Comparison of ENCODE assay signal across 11 cellular contexts in genomic region chr4:80221161-80221560, GRCh38. TPM values are rescaled to one million over a fixed set of nuclear protein-coding genes. Genes with fewer than 3 reads are reported as not detected.
DNase-seq lines count a peak whose midpoint lies in the region; ATAC-seq and TF ChIP-seq lines count a peak whose summit lies in the region.
"Had no signal": no experiment of that assay in that cellular context is flagged by ENCODE, and none has a peak within 500 bp of the region (broad histone marks: within the 10 kb centered on the region; RNA-seq: fewer than 3 reads in every experiment).

No MANE protein-coding gene starts in this region.

- TF ChIP-seq CTCF in GM12872 (IDR thresholded peaks at IDR 0.05; ENCODE audit: insufficient read depth, low read depth, low read length) = peak; percentile 33; the same call in 1 of the 3 replicates
- TF ChIP-seq CTCF in RWPE1 (conservative IDR thresholded peaks at IDR 0.05; ENCODE audit: low read depth) = peak; percentile 52; the same call in 1 of the 2 replicates
- peak; percentile 51 for TF ChIP-seq CTCF in fibroblast of pulmonary artery (IDR thresholded peaks at IDR 0.05; ENCODE audit: low read length, missing control alignments)
- no peak for TF ChIP-seq CTCF in stomach (IDR thresholded peaks at IDR 0.05)

- intact Hi-C loops in stomach (cut with DNase I; ENCODE audit: low total_unique reads) (no loop called here), sciatic nerve (cut with DNase I) (no loop called here)

- no peak for TF ChIP-seq EP300 in stomach (IDR thresholded peaks at IDR 0.05)

- ATAC-seq in HG03196 (IDR thresholded peaks at IDR 0.05; ENCODE audit: unreplicated experiment) (no peak), sciatic nerve (no peak)
- ATAC-seq: left lobe of liver had no signal

- DNase-seq in ACHN = peak; percentile 47
- DNase-seq in RWPE1 (ENCODE audit: low spot score) = no peak
- peak; percentile 67 for DNase-seq in fibroblast of pulmonary artery (ENCODE audit: low read depth)
- no peak for DNase-seq in stomach
- no peak for DNase-seq in sciatic nerve (ENCODE audit: low spot score)
- no peak for DNase-seq in NK-92 (lab: John Stamatoyannopoulos, UW; ENCODE audit: unreplicated experiment)
- DNase-seq: cortex of kidney, NCI-H774 had no signal

- H3K27ac ChIP-seq in RWPE1 = no peak overlapping the region
- no peak overlapping the region for H3K27ac ChIP-seq in stomach

- no peak for TF ChIP-seq POLR2A in stomach (IDR thresholded peaks at IDR 0.05)

- peaks cover 0 to 23% (median 6%) of the 10 kb centered on the region in 3 donors for H3K27me3 ChIP-seq in stomach

- no peaks in the 10 kb centered on the region for H3K9me3 ChIP-seq in stomach

- H3K4me1 ChIP-seq in stomach = no peaks in the 10 kb centered on the region

- H3K4me3 ChIP-seq in fibroblast of pulmonary artery (replicated peaks; ENCODE audit: low read depth, low read length) = no peak overlapping the region
- H3K4me3 ChIP-seq in stomach = no peak overlapping the region

- no peaks in the 10 kb centered on the region for H3K36me3 ChIP-seq in stomach

- CTCF ChIA-PET in RWPE1 (lab: Yijun Ruan, JAX) = interaction anchor here (0.6 to 1.6 kb wide), 9 partner anchors 19 to 1233 kb away, joined by 3 to 19 read pairs (median 4); no protein-coding TSS in a partner anchor

- POLR2A ChIA-PET in RWPE1 (lab: Yijun Ruan, JAX; ENCODE audit: low non-redundant PET) = no interaction called here

- in situ Hi-C loops in ACHN (cut with HindIII; ENCODE audit: low pct_ligation_motif_present, low pct_unique_long_range_greater_than_20kb, low sequenced_read_pairs) = no loop called here

RNA-seq across cellular contexts. Expression of gene PRDM8, which starts 23.9 kb away (rescaled TPM):
- 10 to 100 TPM in 1 of 5 donors, 1 to 10 TPM in 3, not detected in 1; 1.6 to 22.8 (median 4.6) TPM for total RNA-seq in stomach
- 1 to 10 TPM; 2.4 to 2.9 (median 2.5) TPM for polyA plus RNA-seq in stomach
- total RNA-seq in sciatic nerve = 8.0 TPM

RNA-seq across cellular contexts. Expression of gene FGF5, which starts 45.3 kb away (rescaled TPM):
- total RNA-seq in stomach (under 1 TPM in 1 of 5 donors, not detected in 4; 0.18 TPM), sciatic nerve (0.31 TPM)
- polyA plus RNA-seq in stomach = not detected
- total RNA-seq: left lobe of liver had no signal

Comparison
In these comparisons a context has a peak if more than half of its experiments do, and no peak if none do; other contexts are left out.
1. DNase-seq: peak in ACHN (single experiment) and fibroblast of pulmonary artery (single experiment); none in RWPE1 (single experiment), stomach (single experiment), sciatic nerve (single experiment) and NK-92 (single experiment).
2. CTCF ChIP-seq: peak in GM12872 (single experiment), RWPE1 (single experiment) and fibroblast of pulmonary artery (single experiment); none in stomach (0 of 7).